8 cellular contexts compared by ENCODE assay signal in the genomic region with DNA sequence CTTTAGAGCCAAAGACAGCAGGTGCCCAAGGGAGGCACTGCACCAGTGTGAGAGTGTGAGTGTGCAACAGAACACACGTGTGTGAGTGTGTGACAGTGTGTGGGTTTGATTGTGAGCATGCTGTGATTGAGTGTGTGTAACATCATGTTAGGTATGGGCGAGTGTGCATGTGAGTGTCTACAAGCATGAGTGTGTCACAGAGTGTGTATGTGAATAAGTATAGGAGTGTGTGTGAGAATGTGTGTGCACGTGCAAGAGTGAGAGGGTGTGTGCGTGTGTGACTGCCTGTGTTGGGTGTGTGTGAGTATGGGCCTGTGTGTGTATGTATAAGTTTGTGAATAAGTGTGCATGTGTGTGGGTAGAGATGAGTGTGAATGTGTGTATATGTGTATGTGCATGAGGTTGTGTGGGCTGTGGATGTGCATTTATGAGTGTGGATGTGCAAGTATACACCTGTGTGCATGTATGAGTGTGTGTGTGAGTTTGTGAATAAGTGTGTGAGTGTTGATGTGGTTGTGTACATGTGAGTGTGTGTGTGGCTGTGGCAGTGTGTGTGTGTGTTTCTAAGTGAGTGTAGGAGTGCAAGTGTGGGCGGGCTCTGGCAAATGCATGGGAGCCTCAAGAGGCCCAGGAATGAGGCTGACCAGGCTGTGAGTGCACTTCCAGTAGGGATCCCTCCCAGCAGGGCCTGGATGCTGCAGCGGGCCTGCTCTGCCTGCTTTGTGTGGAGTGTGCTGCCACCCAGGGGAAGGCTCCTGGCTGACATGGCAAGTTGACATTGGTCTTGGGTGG.
A peak's percentile ranks its signal among the peaks of the same experiment; 100 is the strongest.
DNase-seq lines count a peak whose midpoint lies in the region; ATAC-seq and TF ChIP-seq lines count a peak whose summit lies in the region.

No MANE protein-coding gene starts in this region.

- no peaks in the 10 kb centered on the region; a peak in 1 of 4 replicates for H3K79me1 ChIP-seq in IMR-90 (ENCODE audit: low read depth in 1 of 2, low read length in 2 of 2)

- H3K27ac ChIP-seq in IMR-90 (ENCODE audit: insufficient read depth, low read length) (no peak overlapping the region), spleen (no peak overlapping the region)

- peaks cover 18% of the 10 kb centered on the region for H3K4me1 ChIP-seq in IMR-90 (ENCODE audit: control insufficient read depth, insufficient read depth, low read length)
- no peaks in the 10 kb centered on the region for H3K4me1 ChIP-seq in spleen

- H3K4ac ChIP-seq in IMR-90 (ENCODE audit: low read depth, low read length) = peak overlapping the region; percentile 17

- no peak overlapping the region for H3K23ac ChIP-seq in IMR-90 (ENCODE audit: low read depth, low read length)

- no peak overlapping the region for H3K14ac ChIP-seq in IMR-90 (replicated peaks; ENCODE audit: low read depth, low read length)

- H3K4me3 ChIP-seq in IMR-90 (ENCODE audit: insufficient read depth, low read depth, low read length) (no peak overlapping the region), spleen (no peak overlapping the region)

- 80% methylated on average over 5 of the region's 6 CpGs; no CpG with 5 or more reads in 1 of the 2 experiments for WGBS in IMR-90 (ENCODE audit: extremely low coverage in 2 of 2, insufficient read length in 1 of 2), 2 experiments
- WGBS in spleen, 5 donors = 73 to 81% (median 79%) methylated on average over 6 of the region's 6 CpGs

- no peaks in the 10 kb centered on the region for H3K9me3 ChIP-seq in IMR-90 (ENCODE audit: control insufficient read depth, insufficient read depth, low read length)
- no peaks in the 10 kb centered on the region for H3K9me3 ChIP-seq in spleen

- POLR2A ChIA-PET in IMR-90 (lab: Charles Lee; ENCODE audit: unreplicated experiment) = no interaction called here

- no peaks in the 10 kb centered on the region for H4K20me1 ChIP-seq in IMR-90 (ENCODE audit: insufficient read depth, low read length)

- H4K8ac ChIP-seq in IMR-90 (ENCODE audit: low read depth in 2 of 2, low read length in 2 of 2) = peak overlapping the region in 1 of 2 experiments; percentile 15; a peak in 1 of 4 replicates

- dilution Hi-C loops in IMR-90 (cut with HindIII; ENCODE audit: low sequenced_read_pairs, unreplicated experiment) = loop anchor here (25.0 kb wide), 1 partner anchor 321 kb away; the partner anchor contains the start of gene IRS2

- H3K9ac ChIP-seq in IMR-90 (ENCODE audit: low read depth, low read length) = no peak overlapping the region

- H2BK15ac ChIP-seq in IMR-90 (ENCODE audit: low read depth, low read length) = peak overlapping the region; percentile 35; the same call in 2 of the 3 replicates

- ATAC-seq in IMR-90 (ENCODE audit: low read depth) (peak; percentile 80), HG02970 (IDR thresholded peaks at IDR 0.05; ENCODE audit: low FRiP score, unreplicated experiment) (no peak), GM21737 (IDR thresholded peaks at IDR 0.05; ENCODE audit: unreplicated experiment) (no peak)

- peak overlapping the region; percentile 81 for H2AFZ ChIP-seq in IMR-90 (replicated peaks; ENCODE audit: low read length, poor library complexity)

- TF ChIP-seq CTCF in IMR-90 (conservative IDR thresholded peaks at IDR 0.05; ENCODE audit: low read depth, low read length) (peak; percentile 91), spleen (IDR thresholded peaks at IDR 0.05 in 8 of 11, conservative IDR thresholded peaks at IDR 0.05 in 3 of 11) (peak in 5 of 11 experiments; percentile 22 to 44 (median 32))

- peaks cover 16% of the 10 kb centered on the region for H3K9me1 ChIP-seq in IMR-90 (ENCODE audit: insufficient read depth, low read length)

- peak overlapping the region; percentile 78 for H2AK5ac ChIP-seq in IMR-90 (ENCODE audit: low read depth, low read length)

- H2BK120ac ChIP-seq in IMR-90 (ENCODE audit: low read depth, low read length) = peak overlapping the region; percentile 43; the same call in 1 of the 2 replicates

- H2BK5ac ChIP-seq in IMR-90 (ENCODE audit: low read depth, low read length, poor library complexity, severe bottlenecking) = peak overlapping the region; percentile 16

- H3K56ac ChIP-seq in IMR-90 (ENCODE audit: extremely low read depth, insufficient read depth, low read length) = no peak overlapping the region

- no TSS peak for BruUV-seq in IMR-90 (replicated peaks; lab: Mats Ljungman, UMichigan)

- no peaks in the 10 kb centered on the region for H3K27me3 ChIP-seq in IMR-90 (ENCODE audit: control insufficient read depth, insufficient read depth, low read length)
- no peaks in the 10 kb centered on the region for H3K27me3 ChIP-seq in spleen (replicated peaks in 1 of 7)

- CTCF ChIA-PET in IMR-90 (lab: Yijun Ruan, JAX) = interaction anchor here (0.8 kb wide), 1 partner anchor 455 kb away, joined by 3 read pairs; no protein-coding TSS in a partner anchor

- H3K36me3 ChIP-seq in IMR-90 (ENCODE audit: control insufficient read depth, insufficient read depth, low read length) (no peaks in the 10 kb centered on the region), spleen (no peaks in the 10 kb centered on the region)

- intact Hi-C loops in IMR-90 (cut with micrococcal nuclease) (loop anchor here (1.0 to 5.0 kb wide), 8 partner anchors 91 to 1191 kb away; partner anchors contain the start of gene IRS2), spleen (cut with DNase I; ENCODE audit: low total_unique reads) (no loop called here)

- peak overlapping the region; percentile 48 for H2AK9ac ChIP-seq in IMR-90 (replicated peaks; ENCODE audit: low read depth, low read length, poor library complexity)

- H4K5ac ChIP-seq in IMR-90 (ENCODE audit: low read depth, low read length) = no peak overlapping the region

- in situ Hi-C loops in IMR-90 (cut with MboI; ENCODE audit: low sequenced_read_pairs) = loop anchor here (5.0 to 25.0 kb wide), 4 partner anchors 321 to 1146 kb away; partner anchors contain the start of gene IRS2

- no peak overlapping the region for H3K18ac ChIP-seq in IMR-90 (ENCODE audit: low read depth, low read length)

- TF ChIP-seq RAD21 in IMR-90 (IDR thresholded peaks at IDR 0.05; ENCODE audit: low read length) = peak; percentile 99

- no peak overlapping the region for H3K4me2 ChIP-seq in IMR-90 (ENCODE audit: low read depth, low read length)

- H4K91ac ChIP-seq in IMR-90 (ENCODE audit: insufficient read depth, low read depth, low read length) = peak overlapping the region; percentile 52; the same call in 1 of the 2 replicates

- TF ChIP-seq POLR2A in IMR-90 (IDR thresholded peaks at IDR 0.05; ENCODE audit: low read depth, low read length) (peak; percentile 53; the same call in 1 of the 2 replicates), spleen (IDR thresholded peaks at IDR 0.05) (no peak)

- H2BK20ac ChIP-seq in IMR-90 (ENCODE audit: low read depth, low read length) = peak overlapping the region; percentile 49

- DNase-seq in DMS114 treated with DMSO at 0.1 percent for 48 hours (lab: John Stamatoyannopoulos, UW; ENCODE audit: unreplicated experiment) (peak; percentile 40), IMR-90 (peak; percentile 88), epidermal melanocyte (ENCODE audit: insufficient read length, low spot score) (peak; percentile 99), middle frontal gyrus (ENCODE audit: extremely low spot score, low spot score) (peak; percentile 36), spleen (no peak)

TF ChIP-seq in IMR-90, 13 proteins besides CTCF, POLR2A, EP300 and RAD21:
- TF ChIP-seq SMC3 (IDR thresholded peaks at IDR 0.05; ENCODE audit: low read depth, low read length) = peak; percentile 96
- TF ChIP-seq MXI1 (IDR thresholded peaks at IDR 0.05; ENCODE audit: borderline replicate concordance, low read depth, low read length) = no peak
- TF ChIP-seq, protein P1, sequence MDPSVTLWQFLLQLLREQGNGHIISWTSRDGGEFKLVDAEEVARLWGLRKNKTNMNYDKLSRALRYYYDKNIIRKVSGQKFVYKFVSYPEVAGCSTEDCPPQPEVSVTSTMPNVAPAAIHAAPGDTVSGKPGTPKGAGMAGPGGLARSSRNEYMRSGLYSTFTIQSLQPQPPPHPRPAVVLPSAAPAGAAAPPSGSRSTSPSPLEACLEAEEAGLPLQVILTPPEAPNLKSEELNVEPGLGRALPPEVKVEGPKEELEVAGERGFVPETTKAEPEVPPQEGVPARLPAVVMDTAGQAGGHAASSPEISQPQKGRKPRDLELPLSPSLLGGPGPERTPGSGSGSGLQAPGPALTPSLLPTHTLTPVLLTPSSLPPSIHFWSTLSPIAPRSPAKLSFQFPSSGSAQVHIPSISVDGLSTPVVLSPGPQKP (IDR thresholded peaks at IDR 0.05; ENCODE audit: borderline replicate concordance, low read depth, low read length) = no peak
- TF ChIP-seq CHD1 (IDR thresholded peaks at IDR 0.05; ENCODE audit: low read depth, low read length) = peak; percentile 76; the same call in 1 of the 2 replicates
- TF ChIP-seq MAFK (IDR thresholded peaks at IDR 0.05; ENCODE audit: low read depth, low read length) = peak; percentile 45; the same call in 1 of the 2 replicates
- no peak for TF ChIP-seq RFX5 (IDR thresholded peaks at IDR 0.05; ENCODE audit: low read depth, low read length)
- TF ChIP-seq MAZ (IDR thresholded peaks at IDR 0.05; ENCODE audit: borderline replicate concordance, low read depth, low read length) = peak; percentile 69; the same call in 1 of the 2 replicates

TF ChIP-seq in PFSK-1, 5 proteins besides CTCF, POLR2A, EP300 and RAD21:
- TF ChIP-seq SIN3A (IDR thresholded peaks at IDR 0.05; ENCODE audit: borderline replicate concordance, insufficient read depth, low read length) = no peak
- TF ChIP-seq FOXP2 (optimal IDR thresholded peaks at IDR 0.05; ENCODE audit: borderline replicate concordance, extremely low read depth, extremely low read length, insufficient read depth) = peak; percentile 77
TF ChIP-seq in PFSK-1: peak in this region for 1.
